ENCODE assay signal across 16 cellular contexts in the genomic region with DNA sequence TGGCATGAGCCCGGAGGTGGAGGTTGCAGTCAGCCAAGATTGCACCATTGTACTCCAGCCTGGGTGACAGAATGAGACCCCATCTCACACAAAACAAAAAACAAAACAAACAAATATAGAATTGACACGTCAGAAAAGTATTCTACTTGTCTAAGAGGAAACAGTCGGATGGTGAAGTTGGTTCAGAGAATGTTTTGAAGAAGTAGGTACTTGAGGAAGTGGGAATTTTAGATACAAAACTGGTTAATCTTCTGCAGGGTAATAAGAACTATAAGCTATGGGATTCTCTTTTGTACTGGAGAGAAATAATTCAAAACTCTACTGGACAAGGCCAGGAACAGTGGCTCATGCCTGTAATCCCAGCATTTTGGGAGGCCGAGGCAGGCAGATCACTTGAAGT.
"Had no signal": no experiment of that assay in that cellular context is flagged by ENCODE, and none has a peak within 500 bp of the region (broad histone marks: within the 10 kb centered on the region; RNA-seq: fewer than 3 reads in every experiment).

No MANE protein-coding gene starts in this region.

- DNase-seq: activated CD4-positive, alpha-beta memory T cell treated with anti-CD3 and anti-CD28 coated beads, Interleukin-2, amount 10 ng/mL, durations not matched to agents 7 days and 5 days; activated CD4-positive, CD25-positive, alpha-beta regulatory T cell; activated T-cell treated with anti-CD3 and anti-CD28 coated beads, Interleukin-2, amount 50 U/mL, for 72 hours; colonic mucosa; effector CD4-positive, alpha-beta T cell; foreskin keratinocyte; head of caudate nucleus; mammary epithelial cell; stimulated activated CD4-positive, alpha-beta T cell treated with anti-CD3 and anti-CD28 coated beads, Interleukin-2, amount 100 ng/mL, for 24 hours; stimulated activated naive CD8-positive, alpha-beta T cell treated with anti-CD3 and anti-CD28 coated beads, Interleukin-15, amount 100 ng/mL, for 72 hours; T-helper 17 cell had no signal

- H3K9me3 Mint-ChIP-seq: activated CD4-positive, alpha-beta memory T cell treated with anti-CD3 and anti-CD28 coated beads, Interleukin-2, amount 10 ng/mL, durations not matched to agents 7 days and 5 days; activated T-cell treated with anti-CD3 and anti-CD28 coated beads, Interleukin-2, amount 50 U/mL, for 72 hours; nephron; stimulated activated naive CD8-positive, alpha-beta T cell treated with anti-CD3 and anti-CD28 coated beads, Interleukin-15, amount 100 ng/mL, for 72 hours had no signal

- H3K4me1 ChIP-seq: colonic mucosa, foreskin keratinocyte had no signal

- H3K27ac Mint-ChIP-seq: activated CD4-positive, alpha-beta memory T cell treated with anti-CD3 and anti-CD28 coated beads, Interleukin-2, amount 10 ng/mL, durations not matched to agents 7 days and 5 days; activated T-cell treated with anti-CD3 and anti-CD28 coated beads, Interleukin-2, amount 50 U/mL, for 72 hours; nephron; stimulated activated naive CD8-positive, alpha-beta T cell treated with anti-CD3 and anti-CD28 coated beads, Interleukin-15, amount 100 ng/mL, for 72 hours; T-helper 17 cell had no signal

- FAIRE-seq: endothelial cell of umbilical vein, TTC549 had no signal

- H3K27me3 ChIP-seq: colonic mucosa, foreskin keratinocyte had no signal

- H3K4me1 Mint-ChIP-seq: nephron had no signal

- H3K27ac ChIP-seq: colonic mucosa, foreskin keratinocyte, thoracic aorta had no signal

- H3K27me3 Mint-ChIP-seq: activated CD4-positive, alpha-beta memory T cell treated with anti-CD3 and anti-CD28 coated beads, Interleukin-2, amount 10 ng/mL, durations not matched to agents 7 days and 5 days; stimulated activated naive CD8-positive, alpha-beta T cell treated with anti-CD3 and anti-CD28 coated beads, Interleukin-15, amount 100 ng/mL, for 72 hours; T-helper 17 cell had no signal

- H3K36me3 ChIP-seq: colonic mucosa, thoracic aorta had no signal

- H3K4me3 Mint-ChIP-seq: activated CD4-positive, alpha-beta memory T cell treated with anti-CD3 and anti-CD28 coated beads, Interleukin-2, amount 10 ng/mL, durations not matched to agents 7 days and 5 days; activated T-cell treated with anti-CD3 and anti-CD28 coated beads, Interleukin-2, amount 50 U/mL, for 72 hours; nephron; stimulated activated naive CD8-positive, alpha-beta T cell treated with anti-CD3 and anti-CD28 coated beads, Interleukin-15, amount 100 ng/mL, for 72 hours; T-helper 17 cell had no signal

- H3K4me3 ChIP-seq: colonic mucosa, thoracic aorta had no signal

- H3K9me3 ChIP-seq: colonic mucosa, thoracic aorta had no signal

- ATAC-seq: activated T-cell treated with anti-CD3 and anti-CD28 coated beads, Interleukin-2, amount 50 U/mL, for 72 hours; foreskin keratinocyte; sciatic nerve; stimulated activated naive CD8-positive, alpha-beta T cell treated with anti-CD3 and anti-CD28 coated beads, Interleukin-15, amount 100 ng/mL, for 72 hours; T-helper 17 cell had no signal
